In genomic region chr6:105276374-105276773, GRCh38 we compare ENCODE assay signal across 7 cellular contexts.
"Had no signal": no experiment of that assay in that cellular context is flagged by ENCODE, and none has a peak within 500 bp of the region (broad histone marks: within the 10 kb centered on the region; RNA-seq: fewer than 3 reads in every experiment).

No MANE protein-coding gene starts in this region.

- H3K4me3 ChIP-seq: GM23248, HAP-1 had no signal

- DNase-seq: GM23248, GOT3, H7, KG1 had no signal

- H3K27ac ChIP-seq: GM23248, HL-60 had no signal

- H3K9me3 ChIP-seq: HAP-1 had no signal

- H2AFZ ChIP-seq: GM23248 had no signal

- H3K9ac ChIP-seq: GM23248 had no signal

- ATAC-seq: HCT116 had no signal
